In genomic region chr5:2697446-2698200, GRCh38 we compare ENCODE assay signal across 25 cellular contexts. TPM values are rescaled to one million over a fixed set of nuclear protein-coding genes. Genes with fewer than 3 reads are reported as not detected.
"Had no signal": no experiment of that assay in that cellular context is flagged by ENCODE, and none has a peak within 500 bp of the region (broad histone marks: within the 10 kb centered on the region; RNA-seq: fewer than 3 reads in every experiment).

No MANE protein-coding gene starts in this region.

- H3K4me3 ChIP-seq: esophagus squamous epithelium, skin epidermis, suprapubic skin, thyroid gland, upper lobe of left lung, uterus had no signal

- H3K27ac ChIP-seq: epithelial cell of prostate, esophagus squamous epithelium, neutrophil, suprapubic skin, thyroid gland, upper lobe of left lung, uterus had no signal

- H3K4me3 Mint-ChIP-seq: dendritic cell treated with granulocyte-macrophage colony-stimulating factor and Interleukin-4, amounts not matched to agents 40 ng/mL and 50 ng/mL, for 4 days; effector memory CD8-positive, alpha-beta T cell; naive thymus-derived CD4-positive, alpha-beta T cell; nephron progenitor cell; stimulated activated effector memory CD8-positive, alpha-beta T cell treated with anti-CD3 and anti-CD28 coated beads, Interleukin-12 subunit alpha, Interleukin-12 subunit beta, amount 100 ng/mL, for 72 hours had no signal

- H3K36me3 Mint-ChIP-seq: naive thymus-derived CD4-positive, alpha-beta T cell; stimulated activated effector memory CD8-positive, alpha-beta T cell treated with anti-CD3 and anti-CD28 coated beads, Interleukin-12 subunit alpha, Interleukin-12 subunit beta, amount 100 ng/mL, for 72 hours had no signal

- H3K27ac Mint-ChIP-seq: dendritic cell treated with granulocyte-macrophage colony-stimulating factor and Interleukin-4, amounts not matched to agents 40 ng/mL and 50 ng/mL, for 4 days; effector memory CD8-positive, alpha-beta T cell; naive thymus-derived CD4-positive, alpha-beta T cell; nephron progenitor cell; stimulated activated effector memory CD8-positive, alpha-beta T cell treated with anti-CD3 and anti-CD28 coated beads, Interleukin-12 subunit alpha, Interleukin-12 subunit beta, amount 100 ng/mL, for 72 hours had no signal

- H3K4me1 ChIP-seq: esophagus squamous epithelium, suprapubic skin, thyroid gland, upper lobe of left lung, uterus had no signal

- ATAC-seq: effector memory CD8-positive, alpha-beta T cell; naive thymus-derived CD4-positive, alpha-beta T cell; sciatic nerve; stimulated activated effector memory CD8-positive, alpha-beta T cell treated with anti-CD3 and anti-CD28 coated beads, Interleukin-12 subunit alpha, Interleukin-12 subunit beta, amount 100 ng/mL, for 72 hours; stimulated activated naive CD8-positive, alpha-beta T cell treated with anti-CD3 and anti-CD28 coated beads, Interleukin-15, Interleukin-2, amounts not matched to agents 100 U/mL and 50 U/mL, for 24 hours had no signal

- H3K27me3 ChIP-seq: neutrophil, suprapubic skin, thyroid gland, upper lobe of left lung, uterus had no signal

- H3K36me3 ChIP-seq: esophagus squamous epithelium, neutrophil, suprapubic skin, thyroid gland, upper lobe of left lung, uterus had no signal

- H3K4me1 Mint-ChIP-seq: naive thymus-derived CD4-positive, alpha-beta T cell; stimulated activated effector memory CD8-positive, alpha-beta T cell treated with anti-CD3 and anti-CD28 coated beads, Interleukin-12 subunit alpha, Interleukin-12 subunit beta, amount 100 ng/mL, for 72 hours had no signal

- H3K27me3 Mint-ChIP-seq: dendritic cell treated with granulocyte-macrophage colony-stimulating factor and Interleukin-4, amounts not matched to agents 40 ng/mL and 50 ng/mL, for 4 days; effector memory CD8-positive, alpha-beta T cell had no signal

- H3K9me3 ChIP-seq: esophagus squamous epithelium, neutrophil, suprapubic skin, thyroid gland, upper lobe of left lung, uterus had no signal

- DNase-seq: effector memory CD8-positive, alpha-beta T cell; esophagus squamous epithelium; foreskin melanocyte; head of caudate nucleus; hippocampal formation; kidney glomerular epithelial cell; mammary epithelial cell; naive thymus-derived CD4-positive, alpha-beta T cell; nephron progenitor cell; posterior cingulate gyrus; stimulated activated CD4-positive, alpha-beta T cell treated with anti-CD3 and anti-CD28 coated beads, Interleukin-2, amount 100 ng/mL, for 48 hours; stimulated activated naive CD8-positive, alpha-beta T cell treated with anti-CD3 and anti-CD28 coated beads, Interleukin-15, Interleukin-2, amounts not matched to agents 100 U/mL and 50 U/mL, for 24 hours; thyroid gland; upper lobe of left lung; uterus had no signal

RNA-seq across cellular contexts. Expression of gene IRX2, which starts 53.9 kb away (rescaled TPM):
- total RNA-seq: liver; mononuclear cell; naive thymus-derived CD4-positive, alpha-beta T cell; pulmonary artery endothelial cell had no signal
- polyA plus RNA-seq: liver; naive thymus-derived CD4-positive, alpha-beta T cell had no signal
